ENCODE assay signal across 8 cellular contexts in the genomic region with DNA sequence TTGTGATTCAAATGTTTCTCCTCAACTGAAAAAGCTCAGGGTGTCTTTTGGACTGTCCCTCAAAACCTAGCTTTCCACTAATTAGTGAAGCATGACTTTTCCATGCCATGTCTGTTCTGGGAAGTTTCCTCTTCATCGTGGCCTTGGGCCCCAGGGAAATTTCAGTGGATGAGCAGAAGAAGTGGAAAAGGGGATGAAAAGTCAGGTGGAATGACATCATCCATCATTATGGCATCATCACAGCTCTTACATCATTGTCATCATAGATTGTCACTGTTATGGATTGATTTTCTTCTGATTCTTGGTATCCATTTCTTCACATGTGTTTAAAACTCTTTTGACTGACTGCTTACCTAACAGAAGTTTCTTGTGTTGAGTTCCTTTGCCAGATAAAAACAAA.
"Had no signal": no experiment of that assay in that cellular context is flagged by ENCODE, and none has a peak within 500 bp of the region (broad histone marks: within the 10 kb centered on the region; RNA-seq: fewer than 3 reads in every experiment).

No MANE protein-coding gene starts in this region.

- FAIRE-seq: HTR-8/SVneo had no signal

- ATAC-seq: HCT116 had no signal

- H3K27ac Mint-ChIP-seq: IgD-negative memory B cell had no signal

- H3K27me3 Mint-ChIP-seq: IgD-negative memory B cell had no signal

- H3K4me3 ChIP-seq: GM23248, HAP-1 had no signal

- H2AFZ ChIP-seq: GM23248 had no signal

- H3K4me3 Mint-ChIP-seq: IgD-negative memory B cell had no signal

- H3K27ac ChIP-seq: GM23248 had no signal

- DNase-seq: GM23248, GOT3, H7, KG1 had no signal

- H3K9ac ChIP-seq: GM23248 had no signal

- H3K9me3 Mint-ChIP-seq: IgD-negative memory B cell had no signal

- H3K4me1 Mint-ChIP-seq: IgD-negative memory B cell had no signal
